Comparison of ENCODE assay signal across 22 cellular contexts in genomic region chr1:2927995-2928732, GRCh38.
"Had no signal": no experiment of that assay in that cellular context is flagged by ENCODE, and none has a peak within 500 bp of the region (broad histone marks: within the 10 kb centered on the region; RNA-seq: fewer than 3 reads in every experiment).

No MANE protein-coding gene starts in this region.

- H3K27ac ChIP-seq: brain microvascular endothelial cell, parathyroid adenoma, psoas muscle, right atrium auricular region, upper lobe of right lung had no signal

- H3K4me1 ChIP-seq: parathyroid adenoma, psoas muscle, right atrium auricular region, upper lobe of right lung had no signal

- H3K36me3 ChIP-seq: brain microvascular endothelial cell, right atrium auricular region, upper lobe of right lung had no signal

- FAIRE-seq: astrocyte, colon, frontal cortex, islet of Langerhans had no signal

- DNase-seq: activated CD4-positive, alpha-beta T cell treated with anti-CD3 and anti-CD28 coated beads for 36 hours; activated CD4-positive, CD25-positive, alpha-beta regulatory T cell; activated CD8-positive, alpha-beta memory T cell treated with anti-CD3 and anti-CD28 coated beads, Interleukin-2, amount 10 ng/mL, durations not matched to agents 7 days and 5 days; activated CD8-positive, alpha-beta T cell treated with anti-CD3 and anti-CD28 coated beads, Interleukin-2, amount 10 ng/mL, durations not matched to agents 7 days and 5 days; activated naive CD4-positive, alpha-beta T cell; activated T-cell treated with anti-CD3 and anti-CD28 coated beads, Interleukin-2, amount 50 U/mL, for 72 hours; brain microvascular endothelial cell; effector memory CD4-positive, alpha-beta T cell; left ventricle myocardium superior; mammary epithelial cell; naive thymus-derived CD4-positive, alpha-beta T cell; occipital lobe; psoas muscle; stimulated activated CD4-positive, alpha-beta T cell treated with anti-CD3 and anti-CD28 coated beads, Interleukin-2, amount 100 ng/mL, for 48 hours; stimulated activated naive CD4-positive, alpha-beta T cell treated with Interleukin-2 at 50 U/mL for 16 hours; upper lobe of right lung had no signal

- ATAC-seq: activated CD4-positive, alpha-beta T cell treated with anti-CD3 and anti-CD28 coated beads for 36 hours; activated CD8-positive, alpha-beta memory T cell treated with anti-CD3 and anti-CD28 coated beads, Interleukin-2, amount 10 ng/mL, durations not matched to agents 7 days and 5 days; activated CD8-positive, alpha-beta T cell treated with anti-CD3 and anti-CD28 coated beads, Interleukin-2, amount 10 ng/mL, durations not matched to agents 7 days and 5 days; activated T-cell treated with anti-CD3 and anti-CD28 coated beads, Interleukin-2, amount 50 U/mL, for 72 hours; left ventricle myocardium superior; psoas muscle; upper lobe of right lung had no signal

- H3K4me3 ChIP-seq: psoas muscle, right atrium auricular region, upper lobe of right lung had no signal

- H3K27me3 ChIP-seq: brain microvascular endothelial cell, right atrium auricular region had no signal

- H3K9me3 ChIP-seq: psoas muscle, right atrium auricular region, upper lobe of right lung had no signal
